26 cellular contexts compared by ENCODE assay signal in the genomic region with DNA sequence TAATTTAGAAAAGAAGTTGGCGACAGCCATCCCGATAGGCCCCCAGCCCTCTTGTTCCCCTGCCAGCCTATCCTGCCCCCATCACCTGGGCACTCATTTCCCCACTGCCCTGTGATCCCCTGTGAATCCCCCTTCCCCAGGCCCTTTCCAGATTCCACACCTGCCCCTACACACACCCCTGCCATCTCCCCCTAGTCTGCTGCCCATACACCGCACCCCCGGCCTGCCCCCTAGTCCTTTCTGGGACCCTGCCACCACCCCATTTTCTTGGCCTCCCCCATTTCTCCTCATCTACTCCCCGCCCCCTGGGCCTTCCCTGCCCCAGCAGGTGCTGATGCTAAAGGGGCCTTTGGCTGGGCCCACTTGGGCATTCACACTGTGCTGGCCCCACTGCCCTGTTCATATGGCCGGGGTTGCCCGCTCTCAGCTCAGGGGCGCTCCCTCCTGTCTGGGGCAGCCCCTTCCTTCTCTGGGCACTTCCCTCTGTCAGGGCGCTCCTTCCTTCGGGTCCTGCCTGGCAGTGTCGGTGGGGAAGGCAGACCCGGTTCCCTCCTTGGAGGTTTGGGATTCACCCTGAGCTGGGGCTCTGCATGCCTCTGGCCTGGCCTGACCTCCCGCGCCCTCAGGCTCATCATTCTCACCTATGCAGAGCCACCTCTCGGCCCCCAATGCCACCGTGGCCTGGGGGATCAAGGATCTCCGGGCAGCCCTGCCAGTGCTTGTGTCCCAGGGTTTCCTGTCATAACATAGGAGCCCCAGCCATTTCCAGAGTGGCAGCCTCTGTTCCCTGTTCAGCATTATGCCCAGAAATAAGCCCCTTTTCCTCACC.
"Had no signal": no experiment of that assay in that cellular context is flagged by ENCODE, and none has a peak within 500 bp of the region (broad histone marks: within the 10 kb centered on the region; RNA-seq: fewer than 3 reads in every experiment).

No MANE protein-coding gene starts in this region.

- H3K36me3 Mint-ChIP-seq: activated naive CD4-positive, alpha-beta T cell treated with anti-CD3 and anti-CD28 coated beads, Interleukin-2, amount 50 U/mL, for 72 hours; natural killer cell treated with Interleukin-12 subunit alpha and Interleukin-12 subunit beta and Interleukin-15 and Interleukin-18, amount 100 ng/mL, for 72 hours had no signal

- H3K4me1 Mint-ChIP-seq: activated CD4-positive, alpha-beta T cell treated with anti-CD3 and anti-CD28 coated beads for 36 hours; activated CD8-positive, alpha-beta memory T cell treated with anti-CD3 and anti-CD28 coated beads, Interleukin-2, amount 10 ng/mL, durations not matched to agents 7 days and 5 days had no signal

- H3K9me3 Mint-ChIP-seq: activated naive CD4-positive, alpha-beta T cell treated with anti-CD3 and anti-CD28 coated beads, Interleukin-2, amount 50 U/mL, for 72 hours; activated T-helper 2 cell treated with anti-CD3 and anti-CD28 coated beads, Interferon-gamma antibody, Interleukin-2, Interleukin-4, amounts not matched to agents 10 μg/mL and 5 μg/mL and 100 μg/mL, durations not matched to agents 14 hours and 24 hours and 36 hours; natural killer cell treated with Interleukin-12 subunit alpha and Interleukin-12 subunit beta and Interleukin-15 and Interleukin-18, amount 100 ng/mL, for 72 hours had no signal

- H3K27me3 ChIP-seq: heart right ventricle, neutrophil had no signal

- H3K9me3 ChIP-seq: heart right ventricle, lower lobe of right lung, mucosa of descending colon, neutrophil had no signal

- DNase-seq: activated CD4-positive, alpha-beta T cell treated with anti-CD3 and anti-CD28 coated beads for 36 hours; activated CD4-positive, CD25-positive, alpha-beta regulatory T cell; activated CD8-positive, alpha-beta memory T cell treated with anti-CD3 and anti-CD28 coated beads, Interleukin-2, amount 10 ng/mL, durations not matched to agents 7 days and 5 days; activated CD8-positive, alpha-beta T cell treated with anti-CD3 and anti-CD28 coated beads, Interleukin-2, amount 10 ng/mL, durations not matched to agents 7 days and 5 days; activated naive CD4-positive, alpha-beta T cell; activated T-cell treated with anti-CD3 and anti-CD28 coated beads, Interleukin-2, amount 50 U/mL, for 48 hours; anterior cingulate cortex; dermis blood vessel endothelial cell; effector CD8-positive, alpha-beta T cell; heart right ventricle; kidney glomerular epithelial cell; lower lobe of right lung; mesendoderm; mucosa of descending colon; stimulated activated CD4-positive, alpha-beta T cell treated with anti-CD3 and anti-CD28 coated beads, Interleukin-1b, Interleukin-23, amount 100 ng/mL, for 48 hours; stimulated activated naive CD4-positive, alpha-beta T cell; T-helper 1 cell; trophoblast cell had no signal

- H3K4me3 ChIP-seq: heart right ventricle, lower lobe of right lung, mucosa of descending colon, smooth muscle cell had no signal

- H3K4me3 Mint-ChIP-seq: activated CD4-positive, alpha-beta T cell treated with anti-CD3 and anti-CD28 coated beads for 36 hours; activated CD8-positive, alpha-beta memory T cell treated with anti-CD3 and anti-CD28 coated beads, Interleukin-2, amount 10 ng/mL, durations not matched to agents 7 days and 5 days; activated CD8-positive, alpha-beta T cell treated with anti-CD3 and anti-CD28 coated beads, Interleukin-2, amount 10 ng/mL, durations not matched to agents 7 days and 5 days; natural killer cell treated with Interleukin-12 subunit alpha and Interleukin-12 subunit beta and Interleukin-15 and Interleukin-18, amount 100 ng/mL, for 72 hours had no signal

- FAIRE-seq: colon had no signal

- H3K4me2 ChIP-seq: smooth muscle cell had no signal

- H3K27me3 Mint-ChIP-seq: activated CD4-positive, alpha-beta T cell treated with anti-CD3 and anti-CD28 coated beads for 36 hours; activated CD8-positive, alpha-beta memory T cell treated with anti-CD3 and anti-CD28 coated beads, Interleukin-2, amount 10 ng/mL, durations not matched to agents 7 days and 5 days; natural killer cell treated with Interleukin-12 subunit alpha and Interleukin-12 subunit beta and Interleukin-15 and Interleukin-18, amount 100 ng/mL, for 72 hours; progenitor cell of endocrine pancreas had no signal

- ATAC-seq: activated CD4-positive, alpha-beta T cell treated with anti-CD3 and anti-CD28 coated beads for 36 hours; activated CD8-positive, alpha-beta memory T cell treated with anti-CD3 and anti-CD28 coated beads, Interleukin-2, amount 10 ng/mL, durations not matched to agents 7 days and 5 days; activated CD8-positive, alpha-beta T cell treated with anti-CD3 and anti-CD28 coated beads, Interleukin-2, amount 10 ng/mL, durations not matched to agents 7 days and 5 days; activated naive CD4-positive, alpha-beta T cell treated with anti-CD3 and anti-CD28 coated beads, Interleukin-2, amount 50 U/mL, for 72 hours; heart right ventricle; left lobe of liver; mucosa of descending colon; natural killer cell treated with Interleukin-12 subunit alpha and Interleukin-12 subunit beta and Interleukin-15 and Interleukin-18, amount 100 ng/mL, for 72 hours had no signal

- H3K27ac Mint-ChIP-seq: activated CD4-positive, alpha-beta T cell treated with anti-CD3 and anti-CD28 coated beads for 36 hours; activated CD8-positive, alpha-beta memory T cell treated with anti-CD3 and anti-CD28 coated beads, Interleukin-2, amount 10 ng/mL, durations not matched to agents 7 days and 5 days; activated CD8-positive, alpha-beta T cell treated with anti-CD3 and anti-CD28 coated beads, Interleukin-2, amount 10 ng/mL, durations not matched to agents 7 days and 5 days; activated T-helper 2 cell treated with anti-CD3 and anti-CD28 coated beads, Interferon-gamma antibody, Interleukin-2, Interleukin-4, amounts not matched to agents 10 μg/mL and 5 μg/mL and 100 μg/mL, durations not matched to agents 14 hours and 24 hours and 36 hours; natural killer cell treated with Interleukin-12 subunit alpha and Interleukin-12 subunit beta and Interleukin-15 and Interleukin-18, amount 100 ng/mL, for 72 hours had no signal

- H3K27ac ChIP-seq: heart right ventricle, lower lobe of right lung, neutrophil had no signal
